Comparison of ENCODE assay signal across 1 cellular context in the genomic region with DNA sequence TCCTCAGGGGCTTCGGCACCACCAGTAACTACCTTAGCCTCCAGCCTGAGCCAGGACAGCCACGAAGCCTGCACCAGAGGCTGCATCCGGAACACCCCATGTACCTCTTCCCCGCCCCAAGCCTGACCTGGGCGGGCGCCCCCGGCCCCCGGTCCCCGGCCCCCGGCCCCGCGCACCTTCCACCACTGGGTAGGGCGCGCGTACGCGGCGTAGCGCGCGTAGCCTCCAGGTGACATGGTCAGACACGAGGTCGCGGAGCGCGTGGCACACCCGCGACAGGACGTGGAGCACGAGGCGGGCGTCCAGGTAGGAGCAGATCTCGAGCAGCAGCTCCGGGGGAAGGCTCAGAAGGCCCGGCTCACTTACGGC.
TF ChIP-seq lines count a peak whose summit lies in the region.

No MANE protein-coding gene starts in this region.

TF ChIP-seq in endothelial cell of umbilical vein, 7 proteins besides CTCF, POLR2A, EP300 and RAD21:
- TF ChIP-seq EZH2 (IDR thresholded peaks at IDR 0.05; ENCODE audit: borderline replicate concordance, low read depth, low read length, severe bottlenecking), result no peak
- no peak for TF ChIP-seq MYC (IDR thresholded peaks at IDR 0.05; ENCODE audit: low read depth, low read length)
- TF ChIP-seq, protein P1, sequence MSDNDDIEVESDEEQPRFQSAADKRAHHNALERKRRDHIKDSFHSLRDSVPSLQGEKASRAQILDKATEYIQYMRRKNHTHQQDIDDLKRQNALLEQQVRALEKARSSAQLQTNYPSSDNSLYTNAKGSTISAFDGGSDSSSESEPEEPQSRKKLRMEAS (IDR thresholded peaks at IDR 0.05; ENCODE audit: insufficient read depth, insufficient read length), result no peak
- no peak for TF ChIP-seq POLR2AphosphoS5 (IDR thresholded peaks at IDR 0.05; ENCODE audit: insufficient read depth, low read depth, low read length)
- TF ChIP-seq JUN (IDR thresholded peaks at IDR 0.05; ENCODE audit: borderline replicate concordance, insufficient read depth, insufficient read length, low read depth), result no peak
- TF ChIP-seq FOS (IDR thresholded peaks at IDR 0.05; ENCODE audit: borderline replicate concordance, insufficient read depth, low read length), result no peak
- TF ChIP-seq GATA2 (IDR thresholded peaks at IDR 0.05; ENCODE audit: insufficient read depth, insufficient read length, low read depth, low read length), result no peak
